Comparison of ENCODE assay signal across 27 cellular contexts in the genomic region with DNA sequence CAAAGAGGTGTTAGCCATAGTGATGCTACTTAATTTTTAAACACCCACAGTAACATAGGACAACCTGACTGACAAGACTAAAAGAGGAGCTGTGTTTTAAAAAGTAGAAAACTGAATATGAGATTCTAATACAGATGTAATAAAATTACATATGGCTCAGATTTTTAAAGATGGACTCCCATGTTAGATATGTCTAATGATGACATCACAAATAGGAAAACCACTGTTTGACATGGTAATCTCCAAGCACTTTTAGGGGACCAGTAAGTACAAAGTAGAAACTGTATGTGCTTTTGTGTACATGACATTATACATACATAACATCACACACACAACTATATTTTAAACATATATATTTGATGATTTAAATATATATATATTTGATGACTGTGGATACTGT.
"Had no signal": no experiment of that assay in that cellular context is flagged by ENCODE, and none has a peak within 500 bp of the region (broad histone marks: within the 10 kb centered on the region; RNA-seq: fewer than 3 reads in every experiment).

No MANE protein-coding gene starts in this region.

- DNase-seq: heart left ventricle; immature natural killer cell; kidney; left colon; left lung; lower lobe of right lung; mesendoderm; naive B cell; natural killer cell; nephron progenitor cell; ovary; retina; right cardiac atrium; sigmoid colon; small intestine; spleen; stimulated activated CD4-positive, alpha-beta T cell treated with anti-CD3 and anti-CD28 coated beads, Interleukin-4, amount 100 ng/mL, for 24 hours; stimulated activated naive CD4-positive, alpha-beta T cell treated with Interleukin-2 at 50 U/mL for 16 hours; stomach; testis; thyroid gland; transverse colon; upper lobe of right lung had no signal

- H3K27ac ChIP-seq: left lung, lower lobe of right lung, ovary, prostate gland, spleen, testis, thyroid gland, upper lobe of right lung had no signal

- H3K9me3 Mint-ChIP-seq: immature natural killer cell; mesothelial cell of epicardium; naive B cell; natural killer cell; nephron progenitor cell; stimulated activated effector memory CD8-positive, alpha-beta T cell treated with anti-CD3 and anti-CD28 coated beads, Interleukin-12 subunit alpha, Interleukin-12 subunit beta, amount 100 ng/mL, for 72 hours had no signal

- H3K27me3 Mint-ChIP-seq: naive B cell had no signal

- H3K27me3 ChIP-seq: heart left ventricle, left lung, ovary, sigmoid colon, spleen, stomach, testis, thyroid gland, transverse colon, upper lobe of right lung had no signal

- H3K4me3 ChIP-seq: heart left ventricle, left lung, lower lobe of right lung, ovary, prostate gland, sigmoid colon, spleen, stomach, testis, thyroid gland, transverse colon, upper lobe of right lung had no signal

- FAIRE-seq: islet of Langerhans, kidney, small intestine had no signal

- H3K27ac Mint-ChIP-seq: mesothelial cell of epicardium, naive B cell, natural killer cell, nephron progenitor cell had no signal

- H3K36me3 ChIP-seq: heart left ventricle, left lung, lower lobe of right lung, ovary, prostate gland, sigmoid colon, spleen, stomach, thyroid gland, transverse colon, upper lobe of right lung had no signal

- ATAC-seq: heart left ventricle; left colon; left lung; lower lobe of right lung; natural killer cell; right cardiac atrium; stimulated activated effector memory CD8-positive, alpha-beta T cell treated with anti-CD3 and anti-CD28 coated beads, Interleukin-12 subunit alpha, Interleukin-12 subunit beta, amount 100 ng/mL, for 72 hours; upper lobe of right lung had no signal

- H3K9me3 ChIP-seq: heart left ventricle, left lung, lower lobe of right lung, ovary, prostate gland, sigmoid colon, spleen, stomach, testis, thyroid gland, transverse colon, upper lobe of right lung had no signal

- H3K4me3 Mint-ChIP-seq: immature natural killer cell; mesothelial cell of epicardium; naive B cell; natural killer cell; nephron progenitor cell; stimulated activated effector memory CD8-positive, alpha-beta T cell treated with anti-CD3 and anti-CD28 coated beads, Interleukin-12 subunit alpha, Interleukin-12 subunit beta, amount 100 ng/mL, for 72 hours had no signal

- H3K4me1 ChIP-seq: upper lobe of right lung had no signal

- H3K36me3 Mint-ChIP-seq: immature natural killer cell; mesothelial cell of epicardium; natural killer cell; stimulated activated effector memory CD8-positive, alpha-beta T cell treated with anti-CD3 and anti-CD28 coated beads, Interleukin-12 subunit alpha, Interleukin-12 subunit beta, amount 100 ng/mL, for 72 hours had no signal
